Comparison of ENCODE assay signal across 24 cellular contexts in the genomic region with DNA sequence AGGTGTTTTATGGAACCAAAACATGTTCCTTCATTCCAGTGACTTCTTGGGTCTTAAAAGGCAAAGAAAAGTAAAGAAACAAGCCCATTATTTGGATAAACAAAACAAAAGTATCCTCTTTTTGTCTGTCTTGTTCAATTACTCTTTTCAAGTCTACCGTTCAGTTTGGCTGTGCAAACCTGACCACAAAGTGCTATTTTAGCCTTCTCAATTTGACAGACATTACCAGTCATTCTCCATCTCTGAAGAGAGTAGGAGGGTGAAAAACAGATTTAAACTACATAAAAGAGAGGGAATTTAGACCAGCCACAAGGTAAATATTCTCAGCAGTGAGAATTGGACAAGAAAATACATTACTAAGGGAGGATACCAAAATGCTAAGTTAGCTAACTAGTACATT.
DNase-seq lines count a peak whose midpoint lies in the region; ATAC-seq and TF ChIP-seq lines count a peak whose summit lies in the region.
"Had no signal": no experiment of that assay in that cellular context is flagged by ENCODE, and none has a peak within 500 bp of the region (broad histone marks: within the 10 kb centered on the region; RNA-seq: fewer than 3 reads in every experiment).

No MANE protein-coding gene starts in this region.

- no peak overlapping the region; the same call in 1 of the 2 replicates for H3K4me3 ChIP-seq in GM06990 (replicated peaks; ENCODE audit: low read depth, low read length)
- H3K4me3 ChIP-seq: esophagus squamous epithelium, GM23338, prostate gland, smooth muscle cell, tibial nerve had no signal

- H3K27me3 ChIP-seq in GM06990 (replicated peaks; ENCODE audit: control insufficient read depth, insufficient read depth, low read length), result no peaks in the 10 kb centered on the region
- H3K27me3 ChIP-seq: esophagus squamous epithelium, tibial nerve had no signal

- no peak for TF ChIP-seq CTCF in GM06990 (IDR thresholded peaks at IDR 0.05; ENCODE audit: insufficient read depth, low read length, poor library complexity, severe bottlenecking)
- TF ChIP-seq CTCF in activated CD8-positive, alpha-beta T cell treated with anti-CD3 and anti-CD28 coated beads for 36 hours (IDR thresholded peaks at IDR 0.05), result no peak

- intact Hi-C loops in left cardiac atrium (cut with DNase I), result no loop called here
- intact Hi-C loops in activated CD8-positive, alpha-beta T cell treated with anti-CD3 and anti-CD28 coated beads for 36 hours (cut with micrococcal nuclease), result no loop called here

- POLR2A ChIA-PET in activated CD8-positive, alpha-beta T cell treated with anti-CD3 and anti-CD28 coated beads for 36 hours (lab: Charles Lee), result no interaction called here

- in situ Hi-C loops in G401 (cut with HindIII; ENCODE audit: low sequenced_read_pairs), result no loop called here

- DNase-seq in GM06990 (ENCODE audit: extremely low read depth, insufficient read length) (peak; percentile 20), left cardiac atrium (no peak), G401 (ENCODE audit: low spot score) (no peak)
- no peak for DNase-seq in activated CD8-positive, alpha-beta T cell treated with anti-CD3 and anti-CD28 coated beads for 36 hours
- DNase-seq in stimulated activated CD4-positive, alpha-beta T cell treated with anti-CD3 and anti-CD28 coated beads, Interleukin-2, amount 100 ng/mL, for 48 hours, result no peak
- DNase-seq: 8988T; activated CD8-positive, alpha-beta T cell treated with anti-CD3 and anti-CD28 coated beads, Interleukin-2, amount 10 ng/mL, durations not matched to agents 7 days and 5 days; C1 segment of cervical spinal cord; DMS 273 treated with DMSO at 0.1 percent for 48 hours; esophagus squamous epithelium; head of caudate nucleus; NCI-H1105; NCI-H226; NK-92 treated with Interleukin-12 subunit alpha and Interleukin-12 subunit beta, amount 100 ng/mL, for 24 hours; RPMI8226 had no signal

- H3K27ac Mint-ChIP-seq in activated CD8-positive, alpha-beta T cell treated with anti-CD3 and anti-CD28 coated beads for 36 hours, result no peak overlapping the region
- H3K27ac Mint-ChIP-seq: activated CD8-positive, alpha-beta T cell treated with anti-CD3 and anti-CD28 coated beads, Interleukin-2, amount 10 ng/mL, durations not matched to agents 7 days and 5 days; GM23338; memory B cell; nephron had no signal

- no peak overlapping the region for H3K4me3 Mint-ChIP-seq in activated CD8-positive, alpha-beta T cell treated with anti-CD3 and anti-CD28 coated beads for 36 hours
- H3K4me3 Mint-ChIP-seq: activated CD8-positive, alpha-beta T cell treated with anti-CD3 and anti-CD28 coated beads, Interleukin-2, amount 10 ng/mL, durations not matched to agents 7 days and 5 days; GM23338; memory B cell; nephron had no signal

- ATAC-seq in GM18873 (IDR thresholded peaks at IDR 0.05; ENCODE audit: low FRiP score, unreplicated experiment), result peak; percentile 35
- peak; percentile 23 for ATAC-seq in GM21786 (IDR thresholded peaks at IDR 0.05; ENCODE audit: unreplicated experiment)
- ATAC-seq in HG03103 (IDR thresholded peaks at IDR 0.05; ENCODE audit: low read depth, unreplicated experiment), result peak; percentile 29
- no peak for ATAC-seq in left cardiac atrium
- ATAC-seq in activated CD8-positive, alpha-beta T cell treated with anti-CD3 and anti-CD28 coated beads for 36 hours, result no peak
- ATAC-seq: activated CD8-positive, alpha-beta T cell treated with anti-CD3 and anti-CD28 coated beads, Interleukin-2, amount 10 ng/mL, durations not matched to agents 7 days and 5 days; GM23338 had no signal

- H3K36me3 ChIP-seq in GM06990 (ENCODE audit: control insufficient read depth, insufficient read depth, low read length), result no peaks in the 10 kb centered on the region
- H3K36me3 ChIP-seq: esophagus squamous epithelium, prostate gland, tibial nerve had no signal

- H3K36me3 Mint-ChIP-seq in activated CD8-positive, alpha-beta T cell treated with anti-CD3 and anti-CD28 coated beads for 36 hours (ENCODE audit: low read depth), result no peaks in the 10 kb centered on the region
- H3K36me3 Mint-ChIP-seq: memory B cell had no signal

- CTCF ChIA-PET in activated CD8-positive, alpha-beta T cell treated with anti-CD3 and anti-CD28 coated beads for 36 hours (lab: Charles Lee), result no interaction called here

- H3K9me3 Mint-ChIP-seq in activated CD8-positive, alpha-beta T cell treated with anti-CD3 and anti-CD28 coated beads for 36 hours, result no peaks in the 10 kb centered on the region
- H3K9me3 Mint-ChIP-seq: GM23338, memory B cell, nephron had no signal

- no peaks in the 10 kb centered on the region for H3K4me1 Mint-ChIP-seq in activated CD8-positive, alpha-beta T cell treated with anti-CD3 and anti-CD28 coated beads for 36 hours (ENCODE audit: low read depth)
- H3K4me1 Mint-ChIP-seq: GM23338 had no signal

- no peaks in the 10 kb centered on the region for H3K27me3 Mint-ChIP-seq in activated CD8-positive, alpha-beta T cell treated with anti-CD3 and anti-CD28 coated beads for 36 hours
- H3K27me3 Mint-ChIP-seq: memory B cell had no signal

Comparison
In these comparisons a context has a peak if more than half of its experiments do, and no peak if none do; other contexts are left out.
1. ATAC-seq: peak in GM18873 (single experiment), GM21786 (single experiment) and HG03103 (single experiment); none in left cardiac atrium (0 of 2) and activated CD8-positive, alpha-beta T cell treated with anti-CD3 and anti-CD28 coated beads for 36 hours (single experiment).